1 cellular context compared by ENCODE assay signal in genomic region chr13:95676100-95676774, GRCh38.
TF ChIP-seq lines count a peak whose summit lies in the region.

No MANE protein-coding gene starts in this region.

TF ChIP-seq in H1, 55 proteins besides CTCF, POLR2A, EP300 and RAD21 (continued from another document):
- TF ChIP-seq E2F6 (IDR thresholded peaks at IDR 0.05), result no peak
- no peak for TF ChIP-seq HDAC6 (IDR thresholded peaks at IDR 0.05; ENCODE audit: low read depth, low read length)
- TF ChIP-seq TAF1 (IDR thresholded peaks at IDR 0.05; ENCODE audit: low read depth, low read length), result peak; percentile 63; the same call in 1 of the 2 replicates
- TF ChIP-seq FOSL1 (IDR thresholded peaks at IDR 0.05; ENCODE audit: insufficient read depth, low read depth, low read length), result no peak
- peak in 1 of 2 experiments; percentile 80; a peak in 2 of 4 replicates for TF ChIP-seq HDAC2 (IDR thresholded peaks at IDR 0.05; ENCODE audit: borderline replicate concordance in 1 of 2, low read depth in 2 of 2, low read length in 2 of 2)
- TF ChIP-seq SAP30 (IDR thresholded peaks at IDR 0.05; ENCODE audit: insufficient read depth, insufficient replicate concordance, low read length), result peak; percentile 51
- peak; percentile 79 for TF ChIP-seq RBBP5 (IDR thresholded peaks at IDR 0.05; ENCODE audit: borderline replicate concordance, low read depth, low read length)
